ENCODE assay signal across 9 cellular contexts in the genomic region with DNA sequence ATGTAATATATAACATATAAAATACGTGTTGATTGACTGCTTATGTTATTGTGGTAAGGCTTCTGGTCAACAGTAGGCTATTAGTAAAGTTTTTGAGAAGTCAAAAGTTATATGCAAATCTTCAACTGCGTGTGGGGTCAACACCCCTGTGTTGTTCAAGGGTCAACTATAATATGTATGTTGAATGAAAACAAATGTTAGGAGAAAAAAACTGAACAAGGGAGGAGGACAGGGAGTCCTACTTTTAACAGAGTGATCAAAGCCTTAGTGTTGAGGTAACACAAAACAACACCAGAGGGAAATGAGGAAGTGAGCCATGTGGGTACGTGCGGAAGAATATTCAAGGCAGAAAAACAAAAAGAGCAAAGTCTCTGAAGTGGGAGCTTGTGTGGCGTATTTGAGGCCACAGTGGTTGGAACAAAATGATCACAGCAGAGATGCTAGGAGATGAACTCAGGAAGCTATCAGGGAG.
DNase-seq lines count a peak whose midpoint lies in the region; ATAC-seq and TF ChIP-seq lines count a peak whose summit lies in the region.
"Had no signal": no experiment of that assay in that cellular context is flagged by ENCODE, and none has a peak within 500 bp of the region (broad histone marks: within the 10 kb centered on the region; RNA-seq: fewer than 3 reads in every experiment).

No MANE protein-coding gene starts in this region.

- H2AK5ac ChIP-seq in H9 (ENCODE audit: insufficient read length, low read length), result no peak overlapping the region

- no peak overlapping the region for H3K9ac ChIP-seq in H9 (ENCODE audit: extremely low read depth, insufficient read length, low read length)

- no peaks in the 10 kb centered on the region for H3K27me3 ChIP-seq in H9 (ENCODE audit: insufficient read depth, low read length)

- no peaks in the 10 kb centered on the region for H3K27me3 Mint-ChIP-seq in activated T-helper 1 cell treated with anti-CD3 and anti-CD28 coated beads, Interleukin-12 subunit alpha, Interleukin-12 subunit beta, Interleukin-2, Interleukin-4 antibody, amounts not matched to agents 30 ng/mL and 10 ng/mL and 1 ng/mL, durations not matched to agents 14 hours and 24 hours and 36 hours (ENCODE audit: insufficient read depth)
- no peaks in the 10 kb centered on the region for H3K27me3 Mint-ChIP-seq in H9 (ENCODE audit: low read depth)

- peaks cover 23% of the 10 kb centered on the region for H3K4me1 Mint-ChIP-seq in activated T-helper 1 cell treated with anti-CD3 and anti-CD28 coated beads, Interleukin-12 subunit alpha, Interleukin-12 subunit beta, Interleukin-2, Interleukin-4 antibody, amounts not matched to agents 30 ng/mL and 10 ng/mL and 1 ng/mL, durations not matched to agents 14 hours and 24 hours and 36 hours (ENCODE audit: low read depth)
- peaks cover 3 to 4% of the 10 kb centered on the region in 2 experiments; a peak in 3 of 4 replicates for H3K4me1 Mint-ChIP-seq in H9

- H3K23me2 ChIP-seq in H9 (ENCODE audit: insufficient read length, low read depth, low read length, poor library complexity, severe bottlenecking), result no peaks in the 10 kb centered on the region

- no peaks in the 10 kb centered on the region for H4K20me1 ChIP-seq in H9 (ENCODE audit: control insufficient read depth, insufficient read depth, insufficient read length)

- no peaks in the 10 kb centered on the region for H3K9me3 Mint-ChIP-seq in activated T-helper 1 cell treated with anti-CD3 and anti-CD28 coated beads, Interleukin-12 subunit alpha, Interleukin-12 subunit beta, Interleukin-2, Interleukin-4 antibody, amounts not matched to agents 30 ng/mL and 10 ng/mL and 1 ng/mL, durations not matched to agents 14 hours and 24 hours and 36 hours
- H3K9me3 Mint-ChIP-seq in H9, result no peaks in the 10 kb centered on the region

- H2BK5ac ChIP-seq in H9 (ENCODE audit: insufficient read length, low read length), result no peak overlapping the region

- H3T11ph ChIP-seq in H9 (ENCODE audit: low read length), result no peak overlapping the region

- H4K5ac ChIP-seq in H9 (ENCODE audit: insufficient read length, low read depth, low read length), result no peak overlapping the region

- ATAC-seq in HG02588 (IDR thresholded peaks at IDR 0.05; ENCODE audit: unreplicated experiment), result peak; percentile 79

- H2AFZ ChIP-seq in H9 (ENCODE audit: low read length), result no peak overlapping the region

- H2BK120ac ChIP-seq in H9 (ENCODE audit: low read depth, low read length, poor library complexity, severe bottlenecking), result no peak overlapping the region

- no peak for TF ChIP-seq CTCF in GM12865 (IDR thresholded peaks at IDR 0.05; ENCODE audit: insufficient read depth, low read depth, low read length, missing control alignments)
- TF ChIP-seq CTCF in H9 (conservative IDR thresholded peaks at IDR 0.05), result no peak

- no peak overlapping the region for H3K14ac ChIP-seq in H9 (ENCODE audit: insufficient read depth, low read length)

- no peak overlapping the region for H2BK15ac ChIP-seq in H9 (ENCODE audit: low read depth, low read length)

- H3K56ac ChIP-seq in H9 (ENCODE audit: insufficient read length, low read depth, low read length), result no peak overlapping the region

- H3K4me1 ChIP-seq in H9 (ENCODE audit: insufficient read depth, low read length), result no peaks in the 10 kb centered on the region

- intact Hi-C loops in activated T-helper 1 cell treated with anti-CD3 and anti-CD28 coated beads, Interleukin-12 subunit alpha, Interleukin-12 subunit beta, Interleukin-2, Interleukin-4 antibody, amounts not matched to agents 30 ng/mL and 10 ng/mL and 1 ng/mL, durations not matched to agents 14 hours and 24 hours and 36 hours (cut with micrococcal nuclease), result loop anchor here (1.0 to 5.0 kb wide), 5 partner anchors 39 to 125 kb away; a partner anchor contains a TSS

- no peak overlapping the region for H3K18ac ChIP-seq in H9 (ENCODE audit: insufficient read length, low read depth, low read length)

- no peak overlapping the region for H3K23ac ChIP-seq in H9 (ENCODE audit: insufficient read length, low read depth, low read length)

- no peaks in the 10 kb centered on the region for H3K79me2 ChIP-seq in H9 (ENCODE audit: insufficient read depth, low read length)

- H3K4me2 ChIP-seq in H9 (ENCODE audit: insufficient read depth, insufficient read length, low read length), result no peak overlapping the region

- peak overlapping the region; percentile 38 for H3K4me3 Mint-ChIP-seq in activated T-helper 1 cell treated with anti-CD3 and anti-CD28 coated beads, Interleukin-12 subunit alpha, Interleukin-12 subunit beta, Interleukin-2, Interleukin-4 antibody, amounts not matched to agents 30 ng/mL and 10 ng/mL and 1 ng/mL, durations not matched to agents 14 hours and 24 hours and 36 hours
- H3K4me3 Mint-ChIP-seq in H9, result no peak overlapping the region

- H3K9me3 ChIP-seq in H9 (ENCODE audit: control insufficient read depth, low read depth, low read length), result no peaks in the 10 kb centered on the region

- no peak overlapping the region for H4K8ac ChIP-seq in H9 (replicated peaks; ENCODE audit: insufficient read length, low read depth, low read length)

- DNase-seq in GM12865 (ENCODE audit: low read depth) (peak; percentile 85), NOMO-1 treated with dmso at 0.1 percent for 144 hours (lab: John Stamatoyannopoulos, UW; ENCODE audit: unreplicated experiment) (peak; percentile 65), NCI-H1105 treated with DMSO at 0.1 percent for 48 hours (lab: John Stamatoyannopoulos, UW) (no peak), H9 (no peak), AG08396 (ENCODE audit: low spot score) (no peak)
- peak; percentile 64 for DNase-seq in activated T-helper 1 cell treated with anti-CD3 and anti-CD28 coated beads, Interleukin-12 subunit alpha, Interleukin-12 subunit beta, Interleukin-2, Interleukin-4 antibody, amounts not matched to agents 30 ng/mL and 10 ng/mL and 1 ng/mL, durations not matched to agents 14 hours and 24 hours and 36 hours (ENCODE audit: low spot score)
- peak; percentile 60 to 62 for DNase-seq in stimulated activated CD4-positive, alpha-beta T cell treated with anti-CD3 and anti-CD28 coated beads, Interleukin-2, amount 100 ng/mL, for 24 hours

- H3K27ac Mint-ChIP-seq in activated T-helper 1 cell treated with anti-CD3 and anti-CD28 coated beads, Interleukin-12 subunit alpha, Interleukin-12 subunit beta, Interleukin-2, Interleukin-4 antibody, amounts not matched to agents 30 ng/mL and 10 ng/mL and 1 ng/mL, durations not matched to agents 14 hours and 24 hours and 36 hours, result peak overlapping the region; percentile 85
- no peak overlapping the region for H3K27ac Mint-ChIP-seq in H9

- H3K4ac ChIP-seq in H9 (ENCODE audit: low read depth, low read length), result no peak overlapping the region

- H3K36me3 Mint-ChIP-seq in activated T-helper 1 cell treated with anti-CD3 and anti-CD28 coated beads, Interleukin-12 subunit alpha, Interleukin-12 subunit beta, Interleukin-2, Interleukin-4 antibody, amounts not matched to agents 30 ng/mL and 10 ng/mL and 1 ng/mL, durations not matched to agents 14 hours and 24 hours and 36 hours (ENCODE audit: low read depth), result peaks cover 5% of the 10 kb centered on the region
- no peaks in the 10 kb centered on the region for H3K36me3 Mint-ChIP-seq in H9 (ENCODE audit: insufficient read depth in 1 of 3, low read depth in 3 of 3)

- no CpG with 5 or more reads among the region's 5 CpGs for WGBS in H9 (ENCODE audit: extremely low coverage, insufficient read length, low lambda C conversion rate)

- H2BK20ac ChIP-seq in H9 (ENCODE audit: low read depth, low read length, poor library complexity, severe bottlenecking), result no peak overlapping the region

- H3K79me1 ChIP-seq in H9 (ENCODE audit: insufficient read depth, low read depth, low read length, poor library complexity, severe bottlenecking), result no peaks in the 10 kb centered on the region

- H4K91ac ChIP-seq in H9 (ENCODE audit: insufficient read length, low read depth, low read length), result no peak overlapping the region

- H3K27ac ChIP-seq in H9 (ENCODE audit: insufficient read length, low read depth, low read length), result no peak overlapping the region

- peak overlapping the region; percentile 24 for H3K4me3 ChIP-seq in GM12865 (ENCODE audit: low read depth, low read length)
- H3K4me3 ChIP-seq: skin epidermis had no signal

- H2BK12ac ChIP-seq in H9 (ENCODE audit: insufficient read length, low read depth, low read length), result no peak overlapping the region

Comparison
In these comparisons a context has a peak if more than half of its experiments do, and no peak if none do; other contexts are left out.
1. DNase-seq: peak in GM12865 (single experiment), NOMO-1 treated with dmso at 0.1 percent for 144 hours (single experiment), activated T-helper 1 cell treated with anti-CD3 and anti-CD28 coated beads, Interleukin-12 subunit alpha, Interleukin-12 subunit beta, Interleukin-2, Interleukin-4 antibody, amounts not matched to agents 30 ng/mL and 10 ng/mL and 1 ng/mL, durations not matched to agents 14 hours and 24 hours and 36 hours (single experiment) and stimulated activated CD4-positive, alpha-beta T cell treated with anti-CD3 and anti-CD28 coated beads, Interleukin-2, amount 100 ng/mL, for 24 hours (2 of 2); none in NCI-H1105 treated with DMSO at 0.1 percent for 48 hours (single experiment), H9 (single experiment) and AG08396 (single experiment).